17 cellular contexts compared by ENCODE assay signal in genomic region chr2:16818203-16818556, GRCh38.
A peak's percentile ranks its signal among the peaks of the same experiment; 100 is the strongest.
DNase-seq lines count a peak whose midpoint lies in the region; ATAC-seq and TF ChIP-seq lines count a peak whose summit lies in the region.
"Had no signal": no experiment of that assay in that cellular context is flagged by ENCODE, and none has a peak within 500 bp of the region (broad histone marks: within the 10 kb centered on the region; RNA-seq: fewer than 3 reads in every experiment).

No MANE protein-coding gene starts in this region.

- peaks cover 0 to 26% (median 0%) of the 10 kb centered on the region in 4 donors for H3K4me1 ChIP-seq in right lobe of liver
- H3K4me1 ChIP-seq: BE2C had no signal

- DNase-seq in left lobe of liver (ENCODE audit: low spot score) (no peak), right lobe of liver (no peak), NCI-H226 (no peak), DMS 273 treated with DMSO at 0.1 percent for 48 hours (lab: John Stamatoyannopoulos, UW) (no peak), ecto neural progenitor cell (ENCODE audit: low spot score) (no peak)
- DNase-seq: BE2C; Calu3; CD4-positive, alpha-beta T cell; CD8-positive, alpha-beta memory T cell; DMS153; DND-41; GM23248; H7; HCEC 1CT had no signal

- H3K4me3 ChIP-seq in right lobe of liver = peak overlapping the region in 2 of 3 donors; percentile 14 to 27
- H3K4me3 ChIP-seq: BLaER1 treated with 17β-estradiol and CSF1 and Interleukin-3, amounts not matched to agents 10 nM and 100 nM; GM23248 had no signal

- TF ChIP-seq POLR2A in right lobe of liver (IDR thresholded peaks at IDR 0.05) = no peak

- intact Hi-C loops in right lobe of liver (cut with DNase I) = no loop called here

- WGBS in right lobe of liver (ENCODE audit: insufficient coverage, low coverage, low lambda C conversion rate, missing lambda C conversion rate) = 52% methylated on average over 5 of the region's 5 CpGs

- no peaks in the 10 kb centered on the region for H3K27me3 ChIP-seq in right lobe of liver
- H3K27me3 ChIP-seq: BE2C; BLaER1 treated with 17β-estradiol and CSF1 and Interleukin-3, amounts not matched to agents 10 nM and 100 nM had no signal

- no peaks in the 10 kb centered on the region for H3K9me3 ChIP-seq in right lobe of liver
- H3K9me3 ChIP-seq: BE2C had no signal

- peak overlapping the region; percentile 83 for H3K27ac ChIP-seq in VCaP
- peak overlapping the region in 2 of 3 donors; percentile 62 to 68 for H3K27ac ChIP-seq in right lobe of liver
- H3K27ac ChIP-seq: BLaER1 treated with 17β-estradiol and CSF1 and Interleukin-3, amounts not matched to agents 10 nM and 100 nM; GM23248 had no signal

- ATAC-seq in left lobe of liver (peak; percentile 65), right lobe of liver (peak; percentile 37 to 59 (median 52)), HG03139 (IDR thresholded peaks at IDR 0.05; ENCODE audit: unreplicated experiment) (no peak)

- no peak for TF ChIP-seq CTCF in VCaP (conservative IDR thresholded peaks at IDR 0.05)
- no peak for TF ChIP-seq CTCF in right lobe of liver (IDR thresholded peaks at IDR 0.05)

- no peaks in the 10 kb centered on the region for H3K36me3 ChIP-seq in right lobe of liver
- H3K36me3 ChIP-seq: BE2C; BLaER1 treated with 17β-estradiol and CSF1 and Interleukin-3, amounts not matched to agents 10 nM and 100 nM had no signal
